ENCODE assay signal across 1 cellular context in the genomic region with DNA sequence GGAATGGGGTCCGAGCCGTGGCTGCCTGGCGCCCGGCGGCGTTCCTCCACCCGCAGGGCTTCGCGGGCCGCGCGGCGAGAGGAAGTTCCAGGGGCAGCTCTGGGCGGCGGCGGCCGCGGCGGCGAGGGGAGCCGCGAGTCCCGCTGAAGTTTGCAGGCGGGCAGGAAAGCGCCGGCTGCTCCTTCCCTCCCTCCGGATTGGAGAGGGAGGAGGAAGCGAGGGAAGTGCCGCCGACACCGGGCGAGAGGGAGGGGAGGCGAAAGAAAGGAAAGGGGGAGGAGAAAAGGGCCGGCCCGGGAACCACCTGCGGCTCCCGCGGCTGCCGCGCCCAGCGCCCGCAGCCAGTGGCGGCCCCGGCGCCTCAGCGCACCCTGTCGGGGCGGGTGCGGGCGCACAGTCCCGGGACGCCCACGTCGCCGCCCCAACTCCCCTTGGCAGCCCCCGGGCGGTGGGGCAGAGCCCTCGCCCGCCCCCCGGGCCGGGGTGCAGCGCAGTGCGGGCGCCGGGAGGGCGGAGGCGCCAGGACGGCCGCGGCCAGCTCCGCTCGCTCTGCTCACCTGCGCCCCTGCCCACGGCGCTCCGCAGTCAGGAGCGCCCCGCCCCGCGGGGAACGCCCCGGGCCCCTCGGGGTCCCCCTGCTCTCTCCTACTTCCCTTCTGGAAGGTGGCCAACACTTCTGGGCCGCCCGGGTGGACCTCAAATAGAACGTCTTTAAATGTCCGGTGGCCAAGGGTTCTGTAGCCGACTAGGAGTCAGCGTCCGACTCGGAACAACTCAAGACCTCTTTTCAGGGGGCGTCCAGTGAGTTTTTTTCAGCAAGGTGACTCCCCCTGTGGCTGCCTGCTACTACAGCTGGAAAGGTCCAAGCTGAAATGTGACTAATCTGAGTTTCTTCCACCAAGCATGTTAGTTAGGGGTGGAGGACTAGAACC.
TF ChIP-seq lines count a peak whose summit lies in the region.

No MANE protein-coding gene starts in this region.

TF ChIP-seq in HepG2, 621 proteins besides CTCF, POLR2A, EP300 and RAD21 (continued from another document and continues in another):
- peak; percentile 8; the same call in 1 of the 2 replicates for TF ChIP-seq MED13 (CRISPR knock-in tag; IDR thresholded peaks at IDR 0.05)
- TF ChIP-seq HHEX (CRISPR knock-in tag; IDR thresholded peaks at IDR 0.05) = no peak
- TF ChIP-seq NRL (CRISPR knock-in tag; IDR thresholded peaks at IDR 0.05; ENCODE audit: borderline replicate concordance) = peak; percentile 48; the same call in 1 of the 2 replicates
- 0 out of 2 replicates have a peak, but pooled peaks have one; percentile 62 for TF ChIP-seq ZNF224 (CRISPR knock-in tag; IDR thresholded peaks at IDR 0.05)
- TF ChIP-seq RELA (CRISPR knock-in tag; IDR thresholded peaks at IDR 0.05) = 0 out of 2 replicates have a peak, but pooled peaks have one; percentile 12
- no peak for TF ChIP-seq HOXD1 (CRISPR knock-in tag; IDR thresholded peaks at IDR 0.05)
- TF ChIP-seq, protein P1, sequence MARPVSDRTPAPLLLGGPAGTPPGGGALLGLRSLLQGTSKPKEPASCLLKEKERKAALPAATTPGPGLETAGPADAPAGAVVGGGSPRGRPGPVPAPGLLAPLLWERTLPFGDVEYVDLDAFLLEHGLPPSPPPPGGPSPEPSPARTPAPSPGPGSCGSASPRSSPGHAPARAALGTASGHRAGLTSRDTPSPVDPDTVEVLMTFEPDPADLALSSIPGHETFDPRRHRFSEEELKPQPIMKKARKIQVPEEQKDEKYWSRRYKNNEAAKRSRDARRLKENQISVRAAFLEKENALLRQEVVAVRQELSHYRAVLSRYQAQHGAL (CRISPR knock-in tag; IDR thresholded peaks at IDR 0.05; ENCODE audit: not compliant biosample characterization) = no peak
- no peak for TF ChIP-seq MIXL1 (CRISPR knock-in tag; IDR thresholded peaks at IDR 0.05)
- TF ChIP-seq, protein P2, sequence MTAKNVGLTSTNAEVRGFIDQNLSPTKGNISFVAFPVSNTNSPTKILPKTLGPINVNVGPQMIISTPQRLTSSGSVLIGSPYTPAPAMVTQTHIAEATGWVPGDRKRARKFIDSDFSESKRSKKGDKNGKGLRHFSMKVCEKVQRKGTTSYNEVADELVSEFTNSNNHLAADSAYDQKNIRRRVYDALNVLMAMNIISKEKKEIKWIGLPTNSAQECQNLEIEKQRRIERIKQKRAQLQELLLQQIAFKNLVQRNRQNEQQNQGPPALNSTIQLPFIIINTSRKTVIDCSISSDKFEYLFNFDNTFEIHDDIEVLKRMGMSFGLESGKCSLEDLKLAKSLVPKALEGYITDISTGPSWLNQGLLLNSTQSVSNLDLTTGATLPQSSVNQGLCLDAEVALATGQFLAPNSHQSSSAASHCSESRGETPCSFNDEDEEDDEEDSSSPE (CRISPR knock-in tag; IDR thresholded peaks at IDR 0.05) = peak; percentile 72
- no peak for TF ChIP-seq CCDC6 (CRISPR knock-in tag; IDR thresholded peaks at IDR 0.05)
- peak; percentile 66 for TF ChIP-seq HNRNPLL (IDR thresholded peaks at IDR 0.05; ENCODE audit: low read depth, low read length, poor library complexity, severe bottlenecking)
- TF ChIP-seq ZFX (CRISPR knock-in tag; IDR thresholded peaks at IDR 0.05; ENCODE audit: low read depth) = peak; percentile 41
- TF ChIP-seq, protein P3, sequence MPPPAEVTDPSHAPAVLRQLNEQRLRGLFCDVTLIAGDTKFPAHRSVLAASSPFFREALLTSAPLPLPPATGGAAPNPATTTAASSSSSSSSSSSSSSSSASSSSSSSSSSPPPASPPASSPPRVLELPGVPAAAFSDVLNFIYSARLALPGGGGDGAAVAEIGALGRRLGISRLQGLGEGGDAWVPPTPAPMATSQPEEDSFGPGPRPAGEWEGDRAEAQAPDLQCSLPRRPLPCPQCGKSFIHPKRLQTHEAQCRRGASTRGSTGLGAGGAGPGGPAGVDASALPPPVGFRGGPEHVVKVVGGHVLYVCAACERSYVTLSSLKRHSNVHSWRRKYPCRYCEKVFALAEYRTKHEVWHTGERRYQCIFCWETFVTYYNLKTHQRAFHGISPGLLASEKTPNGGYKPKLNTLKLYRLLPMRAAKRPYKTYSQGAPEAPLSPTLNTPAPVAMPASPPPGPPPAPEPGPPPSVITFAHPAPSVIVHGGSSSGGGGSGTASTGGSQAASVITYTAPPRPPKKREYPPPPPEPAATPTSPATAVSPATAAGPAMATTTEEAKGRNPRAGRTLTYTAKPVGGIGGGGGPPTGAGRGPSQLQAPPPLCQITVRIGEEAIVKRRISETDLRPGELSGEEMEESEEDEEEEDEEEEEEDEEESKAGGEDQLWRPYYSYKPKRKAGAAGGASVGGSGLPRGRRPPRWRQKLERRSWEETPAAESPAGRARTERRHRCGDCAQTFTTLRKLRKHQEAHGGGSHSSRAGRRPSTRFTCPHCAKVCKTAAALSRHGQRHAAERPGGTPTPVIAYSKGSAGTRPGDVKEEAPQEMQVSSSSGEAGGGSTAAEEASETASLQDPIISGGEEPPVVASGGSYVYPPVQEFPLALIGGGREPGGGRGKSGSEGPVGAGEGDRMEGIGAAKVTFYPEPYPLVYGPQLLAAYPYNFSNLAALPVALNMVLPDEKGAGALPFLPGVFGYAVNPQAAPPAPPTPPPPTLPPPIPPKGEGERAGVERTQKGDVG (CRISPR knock-in tag; IDR thresholded peaks at IDR 0.05; ENCODE audit: borderline replicate concordance) = no peak
- no peak for TF ChIP-seq ZNF17 (CRISPR knock-in tag; IDR thresholded peaks at IDR 0.05)
- peak; percentile 59; the same call in 1 of the 2 replicates for TF ChIP-seq KMT2B (CRISPR knock-in tag; IDR thresholded peaks at IDR 0.05)
- TF ChIP-seq ZNF792 (CRISPR knock-in tag; IDR thresholded peaks at IDR 0.05) = 0 out of 2 replicates have a peak, but pooled peaks have one; percentile 31
- peak; percentile 30; the same call in 1 of the 2 replicates for TF ChIP-seq ZNF329 (CRISPR knock-in tag; IDR thresholded peaks at IDR 0.05; ENCODE audit: low read depth)
- TF ChIP-seq CHCHD3 (CRISPR knock-in tag; IDR thresholded peaks at IDR 0.05) = no peak
- no peak for TF ChIP-seq SOX5 (CRISPR knock-in tag; IDR thresholded peaks at IDR 0.05; ENCODE audit: borderline replicate concordance)
- no peak for TF ChIP-seq ZNF557 (CRISPR knock-in tag; IDR thresholded peaks at IDR 0.05)
- TF ChIP-seq, protein P4, sequence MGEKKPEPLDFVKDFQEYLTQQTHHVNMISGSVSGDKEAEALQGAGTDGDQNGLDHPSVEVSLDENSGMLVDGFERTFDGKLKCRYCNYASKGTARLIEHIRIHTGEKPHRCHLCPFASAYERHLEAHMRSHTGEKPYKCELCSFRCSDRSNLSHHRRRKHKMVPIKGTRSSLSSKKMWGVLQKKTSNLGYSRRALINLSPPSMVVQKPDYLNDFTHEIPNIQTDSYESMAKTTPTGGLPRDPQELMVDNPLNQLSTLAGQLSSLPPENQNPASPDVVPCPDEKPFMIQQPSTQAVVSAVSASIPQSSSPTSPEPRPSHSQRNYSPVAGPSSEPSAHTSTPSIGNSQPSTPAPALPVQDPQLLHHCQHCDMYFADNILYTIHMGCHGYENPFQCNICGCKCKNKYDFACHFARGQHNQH (CRISPR knock-in tag; IDR thresholded peaks at IDR 0.05) = 0 out of 2 replicates have a peak, but pooled peaks have one; percentile 9
- TF ChIP-seq ZMYM4 (CRISPR knock-in tag; IDR thresholded peaks at IDR 0.05) = peak; percentile 51
- no peak for TF ChIP-seq BRCA1 (CRISPR knock-in tag; IDR thresholded peaks at IDR 0.05)
- TF ChIP-seq ETV5 (CRISPR knock-in tag; IDR thresholded peaks at IDR 0.05; ENCODE audit: borderline replicate concordance) = peak; percentile 31; the same call in 1 of the 2 replicates
- TF ChIP-seq ZNF138 (CRISPR knock-in tag; IDR thresholded peaks at IDR 0.05; ENCODE audit: low read depth) = no peak
- no peak for TF ChIP-seq KDM5B (CRISPR knock-in tag; IDR thresholded peaks at IDR 0.05; ENCODE audit: borderline replicate concordance)
- TF ChIP-seq, protein P5, sequence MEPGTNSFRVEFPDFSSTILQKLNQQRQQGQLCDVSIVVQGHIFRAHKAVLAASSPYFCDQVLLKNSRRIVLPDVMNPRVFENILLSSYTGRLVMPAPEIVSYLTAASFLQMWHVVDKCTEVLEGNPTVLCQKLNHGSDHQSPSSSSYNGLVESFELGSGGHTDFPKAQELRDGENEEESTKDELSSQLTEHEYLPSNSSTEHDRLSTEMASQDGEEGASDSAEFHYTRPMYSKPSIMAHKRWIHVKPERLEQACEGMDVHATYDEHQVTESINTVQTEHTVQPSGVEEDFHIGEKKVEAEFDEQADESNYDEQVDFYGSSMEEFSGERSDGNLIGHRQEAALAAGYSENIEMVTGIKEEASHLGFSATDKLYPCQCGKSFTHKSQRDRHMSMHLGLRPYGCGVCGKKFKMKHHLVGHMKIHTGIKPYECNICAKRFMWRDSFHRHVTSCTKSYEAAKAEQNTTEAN (CRISPR knock-in tag; conservative IDR thresholded peaks at IDR 0.05) = peak; percentile 51; the same call in 1 of the 2 replicates
- TF ChIP-seq SIN3B (IDR thresholded peaks at IDR 0.05; ENCODE audit: low read length) = no peak
- TF ChIP-seq YEATS4 (CRISPR knock-in tag; IDR thresholded peaks at IDR 0.05; ENCODE audit: borderline replicate concordance) = no peak
- peak; percentile 62 for TF ChIP-seq SAP130 (CRISPR knock-in tag; IDR thresholded peaks at IDR 0.05; ENCODE audit: low read depth)
- no peak for TF ChIP-seq SMAD1 (CRISPR knock-in tag; IDR thresholded peaks at IDR 0.05; ENCODE audit: borderline replicate concordance, low read depth)
- TF ChIP-seq ZSCAN9 (CRISPR knock-in tag; IDR thresholded peaks at IDR 0.05; ENCODE audit: borderline replicate concordance) = no peak; the same call in 1 of the 2 replicates
- TF ChIP-seq WIZ (CRISPR knock-in tag; IDR thresholded peaks at IDR 0.05) = no peak
- TF ChIP-seq MLLT10 (CRISPR knock-in tag; IDR thresholded peaks at IDR 0.05) = no peak
- TF ChIP-seq ZNF446 (CRISPR knock-in tag; IDR thresholded peaks at IDR 0.05) = no peak
- TF ChIP-seq YY1 (IDR thresholded peaks at IDR 0.05; ENCODE audit: insufficient read depth, insufficient replicate concordance, low read depth, low read length) = no peak
- TF ChIP-seq NFE2L1 (CRISPR knock-in tag; IDR thresholded peaks at IDR 0.05; ENCODE audit: borderline replicate concordance) = no peak
- TF ChIP-seq, protein P6, sequence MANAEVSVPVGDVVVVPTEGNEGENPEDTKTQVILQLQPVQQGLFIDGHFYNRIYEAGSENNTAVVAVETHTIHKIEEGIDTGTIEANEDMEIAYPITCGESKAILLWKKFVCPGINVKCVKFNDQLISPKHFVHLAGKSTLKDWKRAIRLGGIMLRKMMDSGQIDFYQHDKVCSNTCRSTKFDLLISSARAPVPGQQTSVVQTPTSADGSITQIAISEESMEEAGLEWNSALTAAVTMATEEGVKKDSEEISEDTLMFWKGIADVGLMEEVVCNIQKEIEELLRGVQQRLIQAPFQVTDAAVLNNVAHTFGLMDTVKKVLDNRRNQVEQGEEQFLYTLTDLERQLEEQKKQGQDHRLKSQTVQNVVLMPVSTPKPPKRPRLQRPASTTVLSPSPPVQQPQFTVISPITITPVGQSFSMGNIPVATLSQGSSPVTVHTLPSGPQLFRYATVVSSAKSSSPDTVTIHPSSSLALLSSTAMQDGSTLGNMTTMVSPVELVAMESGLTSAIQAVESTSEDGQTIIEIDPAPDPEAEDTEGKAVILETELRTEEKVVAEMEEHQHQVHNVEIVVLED (CRISPR knock-in tag; IDR thresholded peaks at IDR 0.05; ENCODE audit: borderline replicate concordance) = no peak
- TF ChIP-seq, protein P7, sequence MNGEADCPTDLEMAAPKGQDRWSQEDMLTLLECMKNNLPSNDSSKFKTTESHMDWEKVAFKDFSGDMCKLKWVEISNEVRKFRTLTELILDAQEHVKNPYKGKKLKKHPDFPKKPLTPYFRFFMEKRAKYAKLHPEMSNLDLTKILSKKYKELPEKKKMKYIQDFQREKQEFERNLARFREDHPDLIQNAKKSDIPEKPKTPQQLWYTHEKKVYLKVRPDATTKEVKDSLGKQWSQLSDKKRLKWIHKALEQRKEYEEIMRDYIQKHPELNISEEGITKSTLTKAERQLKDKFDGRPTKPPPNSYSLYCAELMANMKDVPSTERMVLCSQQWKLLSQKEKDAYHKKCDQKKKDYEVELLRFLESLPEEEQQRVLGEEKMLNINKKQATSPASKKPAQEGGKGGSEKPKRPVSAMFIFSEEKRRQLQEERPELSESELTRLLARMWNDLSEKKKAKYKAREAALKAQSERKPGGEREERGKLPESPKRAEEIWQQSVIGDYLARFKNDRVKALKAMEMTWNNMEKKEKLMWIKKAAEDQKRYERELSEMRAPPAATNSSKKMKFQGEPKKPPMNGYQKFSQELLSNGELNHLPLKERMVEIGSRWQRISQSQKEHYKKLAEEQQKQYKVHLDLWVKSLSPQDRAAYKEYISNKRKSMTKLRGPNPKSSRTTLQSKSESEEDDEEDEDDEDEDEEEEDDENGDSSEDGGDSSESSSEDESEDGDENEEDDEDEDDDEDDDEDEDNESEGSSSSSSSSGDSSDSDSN (CRISPR knock-in tag; IDR thresholded peaks at IDR 0.05) = peak; percentile 73
- TF ChIP-seq, protein P8, sequence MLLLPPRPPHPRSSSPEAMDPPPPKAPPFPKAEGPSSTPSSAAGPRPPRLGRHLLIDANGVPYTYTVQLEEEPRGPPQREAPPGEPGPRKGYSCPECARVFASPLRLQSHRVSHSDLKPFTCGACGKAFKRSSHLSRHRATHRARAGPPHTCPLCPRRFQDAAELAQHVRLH (CRISPR knock-in tag; IDR thresholded peaks at IDR 0.05; ENCODE audit: borderline replicate concordance, low read depth) = 0 out of 2 replicates have a peak, but pooled peaks have one; percentile 33
- 0 out of 2 replicates have a peak, but pooled peaks have one; percentile 19 for TF ChIP-seq SIN3A (IDR thresholded peaks at IDR 0.05; ENCODE audit: borderline replicate concordance, low read depth, low read length)
- TF ChIP-seq NR2F1 (CRISPR knock-in tag; IDR thresholded peaks at IDR 0.05) = no peak
- no peak for TF ChIP-seq IKZF1 (IDR thresholded peaks at IDR 0.05)
- TF ChIP-seq NFIC (IDR thresholded peaks at IDR 0.05; ENCODE audit: low read length) = 0 out of 2 replicates have a peak, but pooled peaks have one; percentile 27
- TF ChIP-seq, protein P9, sequence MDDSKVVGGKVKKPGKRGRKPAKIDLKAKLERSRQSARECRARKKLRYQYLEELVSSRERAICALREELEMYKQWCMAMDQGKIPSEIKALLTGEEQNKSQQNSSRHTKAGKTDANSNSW (CRISPR knock-in tag; IDR thresholded peaks at IDR 0.05; ENCODE audit: borderline replicate concordance) = no peak
- TF ChIP-seq JUND (CRISPR knock-in tag; IDR thresholded peaks at IDR 0.05) = no peak
- no peak for TF ChIP-seq PAX8 (CRISPR knock-in tag; IDR thresholded peaks at IDR 0.05; ENCODE audit: borderline replicate concordance)
